In the genomic region with DNA sequence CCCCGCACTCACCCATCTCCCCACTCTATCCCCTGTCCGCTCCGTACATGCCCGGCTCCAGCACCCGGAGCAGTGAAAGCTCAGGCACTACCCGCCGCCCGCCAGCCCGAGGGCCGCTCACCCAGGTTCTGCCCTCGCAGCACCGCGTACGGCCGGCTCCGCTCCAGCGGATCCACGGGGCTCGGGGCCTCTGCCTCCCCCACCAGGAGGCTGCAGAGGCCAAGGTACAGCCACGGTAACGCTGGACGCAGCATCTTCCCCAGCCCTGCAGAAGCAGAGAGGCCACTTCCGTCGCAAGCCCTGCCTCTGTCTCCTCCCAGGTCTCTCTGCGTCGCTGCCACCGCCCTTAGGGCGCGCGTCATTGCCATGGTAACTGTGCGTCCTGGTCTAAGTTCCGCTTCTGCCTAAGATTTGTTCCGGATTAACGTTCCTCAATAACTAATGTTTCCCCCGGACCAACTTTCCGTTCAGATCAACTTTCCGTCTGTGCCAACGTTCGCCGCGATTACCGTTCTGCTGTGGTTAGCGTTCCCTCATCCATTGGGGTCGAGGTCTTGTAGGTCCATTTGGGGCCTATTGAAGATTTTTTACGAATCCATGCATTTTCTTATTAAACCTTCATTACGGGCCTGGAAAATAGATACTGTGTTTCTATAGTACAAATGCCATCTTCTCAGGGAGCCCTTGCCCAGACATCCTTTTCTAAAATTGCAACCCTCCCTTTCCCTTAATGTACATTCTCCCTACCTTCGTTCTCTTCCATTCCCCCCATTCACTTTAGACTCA, we compare ENCODE assay signal across 8 cellular contexts. TPM values are rescaled to one million over a fixed set of nuclear protein-coding genes. Genes with fewer than 3 reads are reported as not detected.
DNase-seq lines count a peak whose midpoint lies in the region; TF ChIP-seq lines count a peak whose summit lies in the region.

C12orf76 (minus strand) TSS at position 281 of the 786 bp plus-strand sequence; CDS start at position 254, 27 bp downstream.

- peak within 1 kb of the TSS; percentile 74 for H3K4me3 ChIP-seq in suprapubic skin

- peak within 1 kb of the TSS; percentile 65 for H3K27ac ChIP-seq in suprapubic skin

- TF ChIP-seq EP300 in suprapubic skin (IDR thresholded peaks at IDR 0.05): no peak

- H3K4me1 ChIP-seq in suprapubic skin: peaks cover 23% of the 10 kb centered on the region

- no peak for TF ChIP-seq POLR2A in suprapubic skin (IDR thresholded peaks at IDR 0.05)

- 2% methylated on average over 32 of the region's 47 CpGs for WGBS in suprapubic skin

- H3K27me3 ChIP-seq in suprapubic skin: no peaks in the 10 kb centered on the region

- TF ChIP-seq CTCF in suprapubic skin (IDR thresholded peaks at IDR 0.05): no peak

- DNase-seq in GF-D8 (lab: John Stamatoyannopoulos, UW) (peak; percentile 92), HEK293T (ENCODE audit: extremely low spot score) (peak; percentile 94), MV-4-11 (lab: John Stamatoyannopoulos, UW) (peak; percentile 98), SK-MEL-5 (ENCODE audit: low read depth, low spot score) (peak; percentile 98), germinal center (ENCODE audit: low spot score) (peak; percentile 90), non-pigmented ciliary epithelial cell (ENCODE audit: low read depth) (peak; percentile 89), suprapubic skin (ENCODE audit: low spot score in 2 of 2) (peak; percentile 95 to 97)
- peak; percentile 91 for DNase-seq in activated naive CD4-positive, alpha-beta T cell treated with Interleukin-2 at 50 U/mL for 16 hours

- CTCF ChIA-PET in HEK293T (lab: Yijun Ruan, JAX): no interaction called here

- peaks cover 4% of the 10 kb centered on the region for H3K36me3 ChIP-seq in suprapubic skin

- POLR2A ChIA-PET in HEK293T (lab: Yijun Ruan, JAX): interaction anchor here (0.6 to 1.4 kb wide), 2 partner anchors 26 to 519 kb away, joined by 3 to 6 read pairs; no protein-coding TSS in a partner anchor

- H3K9me3 ChIP-seq in suprapubic skin: no peaks in the 10 kb centered on the region

- in situ Hi-C loops in SK-MEL-5 (cut with HindIII; ENCODE audit: low pct_unique_long_range_greater_than_20kb, low sequenced_read_pairs): no loop called here

TF ChIP-seq in HEK293T, 16 proteins besides CTCF, POLR2A, EP300 and RAD21:
- TF ChIP-seq LEF1 (IDR thresholded peaks at IDR 0.05; ENCODE audit: borderline replicate concordance) (no peak), BHLHE40 (IDR thresholded peaks at IDR 0.05; ENCODE audit: borderline replicate concordance) (no peak), TARDBP (IDR thresholded peaks at IDR 0.05) (no peak), ELF4 (IDR thresholded peaks at IDR 0.05) (peak; percentile 56), L3MBTL2 (conservative IDR thresholded peaks at IDR 0.05) (peak; percentile 75), CTBP1 (IDR thresholded peaks at IDR 0.05; ENCODE audit: borderline replicate concordance) (peak; percentile 93)

RNA-seq across cellular contexts. Expression of gene C12orf76, which starts in this region (rescaled TPM):
- 26.7 and 29.5 TPM in 2 replicates for total RNA-seq in SK-MEL-5 (2014; rRNA removed; shearing (Covaris generic))
- 19.0 and 21.8 TPM in 2 replicates for polyA plus RNA-seq in SK-MEL-5 (2015; cell fraction: cytosol; rRNA removed)
- polyA plus RNA-seq in SK-MEL-5 (2015; cell fraction: nucleus; rRNA removed): 131 and 144 TPM in 2 replicates
- total RNA-seq in suprapubic skin: 10 to 100 TPM in 3 of 4 donors, 1 to 10 TPM in 1; 7.9 to 16.2 (median 10.6) TPM

Comparison
In these comparisons a context has a peak if more than half of its experiments do, and no peak if none do; other contexts are left out.
1. Peak in every context shown above with its lines: DNase-seq, H3K4me3 ChIP-seq and H3K27ac ChIP-seq.